11 cellular contexts compared by ENCODE assay signal in the genomic region with DNA sequence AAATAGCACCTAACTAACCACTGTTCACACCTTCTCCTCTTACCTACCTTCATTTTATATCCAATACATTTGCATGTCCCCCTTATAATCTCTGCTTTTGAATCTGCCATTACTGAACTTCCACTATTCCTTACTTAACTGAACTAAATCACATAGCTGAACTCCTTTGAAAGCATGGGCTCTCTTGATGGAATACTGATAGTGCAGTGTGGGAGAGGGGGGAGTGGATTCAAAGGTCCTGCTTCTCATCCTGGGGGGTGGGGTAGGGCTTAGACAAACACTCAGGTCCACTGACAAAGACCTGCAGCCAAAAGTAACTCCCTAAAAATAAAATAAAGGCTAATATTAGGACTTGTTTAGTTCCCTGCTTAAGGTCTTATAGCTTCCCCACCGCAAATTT.
"Had no signal": no experiment of that assay in that cellular context is flagged by ENCODE, and none has a peak within 500 bp of the region (broad histone marks: within the 10 kb centered on the region; RNA-seq: fewer than 3 reads in every experiment).

No MANE protein-coding gene starts in this region.

- H3K4me3 ChIP-seq: GM23248, GM23338, HAP-1 had no signal

- H3K9me3 Mint-ChIP-seq: GM23338, H9, HFFc6 had no signal

- H3K4me3 Mint-ChIP-seq: GM23338, H9, HFFc6 had no signal

- H3K27ac Mint-ChIP-seq: GM23338, H9, HFFc6 had no signal

- H3K9ac ChIP-seq: GM23248 had no signal

- H3K4me2 ChIP-seq: GM23338 had no signal

- H3K27ac ChIP-seq: GM23248 had no signal

- H3K4me1 Mint-ChIP-seq: GM23338, H9 had no signal

- H2AFZ ChIP-seq: GM23248, GM23338 had no signal

- H3K9me3 ChIP-seq: HAP-1 had no signal

- H3K4me1 ChIP-seq: HAP-1 had no signal

- DNase-seq: GM23248, GOT3, H7, H9, HCEC 1CT, HFFc6 had no signal

- ATAC-seq: HCT116 had no signal

- FAIRE-seq: H1, H54 had no signal
